ENCODE assay signal across 12 cellular contexts in the genomic region with DNA sequence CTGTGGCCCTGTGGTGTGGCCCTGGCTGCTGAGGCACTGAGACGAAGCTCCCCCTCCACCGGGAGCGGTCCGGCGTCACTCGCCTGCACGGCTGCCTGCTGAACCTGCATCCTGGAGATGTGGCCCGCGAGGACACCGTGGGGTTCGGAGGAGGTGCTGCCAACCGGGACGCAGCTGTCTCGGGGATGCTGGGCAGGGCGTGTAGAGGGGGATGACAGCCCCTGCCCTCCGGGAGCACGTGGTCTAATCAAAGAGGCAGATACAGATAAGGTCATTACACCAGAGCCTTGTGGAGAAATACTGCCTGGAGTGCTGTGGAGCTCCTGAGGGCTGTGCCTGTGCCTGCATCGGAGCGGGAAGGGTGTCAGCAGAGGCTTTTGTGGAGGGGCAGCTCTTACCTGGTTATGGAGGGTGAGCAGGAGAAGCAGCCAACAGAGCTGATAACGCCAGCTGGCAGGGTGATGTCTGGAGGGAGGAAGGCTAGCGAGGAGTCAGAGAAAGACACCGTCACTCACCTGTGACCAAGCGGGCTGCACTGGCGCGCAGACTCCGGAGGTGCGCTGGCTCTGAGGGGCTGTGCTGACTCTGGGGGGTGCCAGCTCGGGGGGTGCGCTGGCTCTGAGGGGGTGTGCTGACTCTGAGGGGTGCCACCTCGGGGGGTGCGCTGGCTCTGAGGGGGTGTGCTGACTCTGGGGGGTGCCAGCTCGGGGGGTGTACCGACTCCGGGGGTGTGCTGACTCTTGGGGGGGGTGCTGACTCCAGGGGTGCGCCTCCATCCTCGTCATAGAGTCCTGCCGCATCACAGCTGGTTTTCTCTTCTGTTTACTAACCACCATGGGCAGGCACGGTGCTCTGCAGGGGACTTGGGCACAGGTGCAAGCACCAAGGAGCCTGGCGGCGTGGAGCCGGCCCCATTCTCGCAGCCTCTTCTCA.
A peak's percentile ranks its signal among the peaks of the same experiment; 100 is the strongest.
DNase-seq lines count a peak whose midpoint lies in the region; TF ChIP-seq lines count a peak whose summit lies in the region.
"Had no signal": no experiment of that assay in that cellular context is flagged by ENCODE, and none has a peak within 500 bp of the region (broad histone marks: within the 10 kb centered on the region; RNA-seq: fewer than 3 reads in every experiment).

No MANE protein-coding gene starts in this region.

- H3K27me3 Mint-ChIP-seq in activated naive CD4-positive, alpha-beta T cell treated with anti-CD3 and anti-CD28 coated beads, Interleukin-2, amount 10 ng/mL, durations not matched to agents 7 days and 5 days = no peaks in the 10 kb centered on the region
- H3K27me3 Mint-ChIP-seq in activated naive CD8-positive, alpha-beta T cell treated with anti-CD3 and anti-CD28 coated beads for 36 hours = no peaks in the 10 kb centered on the region
- H3K27me3 Mint-ChIP-seq in progenitor cell of endocrine pancreas = no peaks in the 10 kb centered on the region

- no peak overlapping the region for H3K4me3 Mint-ChIP-seq in activated naive CD4-positive, alpha-beta T cell treated with anti-CD3 and anti-CD28 coated beads, Interleukin-2, amount 10 ng/mL, durations not matched to agents 7 days and 5 days
- H3K4me3 Mint-ChIP-seq in activated naive CD8-positive, alpha-beta T cell treated with anti-CD3 and anti-CD28 coated beads for 36 hours = no peak overlapping the region
- H3K4me3 Mint-ChIP-seq in progenitor cell of endocrine pancreas (ENCODE audit: low read depth) = no peak overlapping the region

- H3K36me3 Mint-ChIP-seq in activated naive CD4-positive, alpha-beta T cell treated with anti-CD3 and anti-CD28 coated beads, Interleukin-2, amount 10 ng/mL, durations not matched to agents 7 days and 5 days = peaks cover 60% of the 10 kb centered on the region
- peaks cover 43% of the 10 kb centered on the region for H3K36me3 Mint-ChIP-seq in activated naive CD8-positive, alpha-beta T cell treated with anti-CD3 and anti-CD28 coated beads for 36 hours
- peaks cover 4% of the 10 kb centered on the region for H3K36me3 Mint-ChIP-seq in progenitor cell of endocrine pancreas (ENCODE audit: insufficient read depth)

- peaks cover 48% of the 10 kb centered on the region for H3K4me1 Mint-ChIP-seq in activated naive CD4-positive, alpha-beta T cell treated with anti-CD3 and anti-CD28 coated beads, Interleukin-2, amount 10 ng/mL, durations not matched to agents 7 days and 5 days
- peaks cover 23% of the 10 kb centered on the region for H3K4me1 Mint-ChIP-seq in activated naive CD8-positive, alpha-beta T cell treated with anti-CD3 and anti-CD28 coated beads for 36 hours
- no peaks in the 10 kb centered on the region for H3K4me1 Mint-ChIP-seq in progenitor cell of endocrine pancreas (ENCODE audit: low read depth)

- TF ChIP-seq CTCF in progenitor cell of endocrine pancreas (IDR thresholded peaks at IDR 0.05; ENCODE audit: unreplicated experiment) (no peak), GM13976 (IDR thresholded peaks at IDR 0.05; ENCODE audit: borderline replicate concordance, control extremely low read depth, extremely low read depth, insufficient read depth, missing control alignments) (no peak), GM10266 (IDR thresholded peaks at IDR 0.05; ENCODE audit: control insufficient read depth, insufficient read depth, low read depth, missing control alignments) (no peak)

- peak overlapping the region; percentile 67 for H3K27ac Mint-ChIP-seq in activated naive CD4-positive, alpha-beta T cell treated with anti-CD3 and anti-CD28 coated beads, Interleukin-2, amount 10 ng/mL, durations not matched to agents 7 days and 5 days
- H3K27ac Mint-ChIP-seq in activated naive CD8-positive, alpha-beta T cell treated with anti-CD3 and anti-CD28 coated beads for 36 hours = peak overlapping the region; percentile 48
- peak overlapping the region; percentile 20 for H3K27ac Mint-ChIP-seq in progenitor cell of endocrine pancreas

- in situ Hi-C loops in GM13976 (cut with MboI; ENCODE audit: low sequenced_read_pairs, unreplicated experiment) = no loop called here

- CTCF ChIA-PET in activated naive CD4-positive, alpha-beta T cell treated with anti-CD3 and anti-CD28 coated beads, Interleukin-2, amount 10 ng/mL, durations not matched to agents 7 days and 5 days (lab: Charles Lee) = no interaction called here

- no peaks in the 10 kb centered on the region for H3K9me3 Mint-ChIP-seq in activated naive CD4-positive, alpha-beta T cell treated with anti-CD3 and anti-CD28 coated beads, Interleukin-2, amount 10 ng/mL, durations not matched to agents 7 days and 5 days
- H3K9me3 Mint-ChIP-seq in activated naive CD8-positive, alpha-beta T cell treated with anti-CD3 and anti-CD28 coated beads for 36 hours = no peaks in the 10 kb centered on the region
- H3K9me3 Mint-ChIP-seq in progenitor cell of endocrine pancreas (ENCODE audit: low read depth) = no peaks in the 10 kb centered on the region

- DNase-seq in activated naive CD4-positive, alpha-beta T cell treated with anti-CD3 and anti-CD28 coated beads, Interleukin-2, amount 10 ng/mL, durations not matched to agents 7 days and 5 days = no peak
- DNase-seq in activated naive CD4-positive, alpha-beta T cell treated with anti-CD3 and anti-CD28 coated beads, Interleukin-2, amount 50 U/mL, for 16 hours = no peak
- DNase-seq in NCI-H1417 (lab: John Stamatoyannopoulos, UW) (peak; percentile 43 to 81 (median 69)), progenitor cell of endocrine pancreas (ENCODE audit: low spot score, unreplicated experiment) (no peak), GM13976 (ENCODE audit: low spot score) (no peak), NCI-H774 (lab: John Stamatoyannopoulos, UW) (no peak), GM10266 (ENCODE audit: extremely low spot score) (no peak)
- no peak for DNase-seq in activated naive CD8-positive, alpha-beta T cell treated with anti-CD3 and anti-CD28 coated beads for 36 hours
- DNase-seq: activated T-cell treated with anti-CD3 and anti-CD28 coated beads for 4 hours; effector CD8-positive, alpha-beta T cell; foreskin melanocyte; NCI-H526 treated with DMSO at 0.1 percent for 48 hours had no signal

Comparison
In these comparisons a context has a peak if more than half of its experiments do, and no peak if none do; other contexts are left out.
1. DNase-seq: peak in NCI-H1417 (3 of 3); none in activated naive CD4-positive, alpha-beta T cell treated with anti-CD3 and anti-CD28 coated beads, Interleukin-2, amount 10 ng/mL, durations not matched to agents 7 days and 5 days (single experiment), activated naive CD4-positive, alpha-beta T cell treated with anti-CD3 and anti-CD28 coated beads, Interleukin-2, amount 50 U/mL, for 16 hours (single experiment), activated naive CD8-positive, alpha-beta T cell treated with anti-CD3 and anti-CD28 coated beads for 36 hours (single experiment), progenitor cell of endocrine pancreas (single experiment), GM13976 (single experiment), NCI-H774 (single experiment) and GM10266 (single experiment).
2. Peak in every context shown above with its lines, with median percentiles within 50 percentile points of each other: H3K27ac Mint-ChIP-seq.